8 cellular contexts compared by ENCODE assay signal in the genomic region with DNA sequence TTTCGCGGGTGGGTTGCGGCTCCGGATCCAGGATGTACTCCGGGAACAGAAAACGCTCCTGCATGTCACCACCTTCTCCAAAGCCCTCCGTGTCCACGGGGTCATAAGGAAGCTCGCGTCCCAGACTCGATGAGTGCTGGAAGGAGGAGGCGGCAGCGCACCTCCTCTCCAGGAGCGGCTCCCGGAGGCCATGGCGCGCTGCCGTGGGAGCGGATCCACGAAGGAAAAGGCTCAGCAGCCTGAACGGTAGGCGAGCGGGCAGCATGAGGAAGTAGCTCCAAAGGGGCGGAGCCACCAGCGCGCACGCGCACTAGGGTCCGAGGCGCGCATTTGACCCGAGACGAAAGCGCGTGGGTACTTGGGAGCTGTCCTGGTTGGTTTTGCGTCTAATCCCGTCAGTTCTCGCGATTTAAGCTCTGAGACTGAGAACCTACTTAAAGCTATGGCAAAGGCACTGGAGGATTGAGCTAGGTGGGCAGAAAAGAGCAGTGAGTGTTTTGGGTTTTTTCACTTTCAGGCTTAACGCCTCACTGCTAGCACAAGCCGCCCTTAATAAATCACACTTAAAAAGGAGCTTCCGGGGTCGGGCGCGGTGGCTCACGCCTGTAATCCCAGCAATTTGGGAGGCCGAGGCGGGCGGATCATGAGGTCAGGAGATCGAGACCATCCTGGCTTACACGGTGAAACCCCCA. TPM values are rescaled to one million over a fixed set of nuclear protein-coding genes. Genes with fewer than 3 reads are reported as not detected.
DNase-seq lines count a peak whose midpoint lies in the region; ATAC-seq lines count a peak whose summit lies in the region.

TSS of gene NOA1 (minus strand) at position 286 of the 692 bp plus-strand sequence. CDS start at position 265, 21 bp downstream.

- intact Hi-C loops in dendritic cell treated with granulocyte-macrophage colony-stimulating factor and Interleukin-4, amounts not matched to agents 40 ng/mL and 50 ng/mL, for 4 days (cut with micrococcal nuclease): loop anchor here (1.0 to 5.0 kb wide), 4 partner anchors 68 to 1125 kb away; partner anchors contain the start of genes CEP135, EXOC1 and PAICS

- peak; percentile 77 for ATAC-seq in GM19372 (IDR thresholded peaks at IDR 0.05; ENCODE audit: low read depth, unreplicated experiment)
- peak; percentile 88 for ATAC-seq in HG03558 (IDR thresholded peaks at IDR 0.05; ENCODE audit: extremely low read depth, unreplicated experiment)
- peak; percentile 85 for ATAC-seq in left lobe of liver

- peak; percentile 85 to 98 (median 94) for DNase-seq in C1 segment of cervical spinal cord (lab: John Stamatoyannopoulos, UW)
- peak; percentile 87 for DNase-seq in NCI-H748 treated with DMSO at 0.1 percent for 48 hours (lab: John Stamatoyannopoulos, UW)
- peak; percentile 95 to 96 for DNase-seq in activated CD4-positive, alpha-beta T cell treated with anti-CD3 and anti-CD28 coated beads, Interleukin-2, amount 50 U/mL, for 24 hours (ENCODE audit: low read depth in 1 of 2, low spot score in 1 of 2)
- peak; percentile 99 for DNase-seq in left lobe of liver (ENCODE audit: low spot score)
- DNase-seq in stimulated activated CD4-positive, alpha-beta T cell treated with anti-CD3 and anti-CD28 coated beads, Interleukin-2, amount 100 ng/mL, for 4 hours (ENCODE audit: low read depth): peak; percentile 97

- H3K9me3 Mint-ChIP-seq in dendritic cell treated with granulocyte-macrophage colony-stimulating factor and Interleukin-4, amounts not matched to agents 40 ng/mL and 50 ng/mL, for 4 days: peaks cover 10% of the 10 kb centered on the region

- no peaks in the 10 kb centered on the region for H3K27me3 Mint-ChIP-seq in dendritic cell treated with granulocyte-macrophage colony-stimulating factor and Interleukin-4, amounts not matched to agents 40 ng/mL and 50 ng/mL, for 4 days

- H3K27ac Mint-ChIP-seq in dendritic cell treated with granulocyte-macrophage colony-stimulating factor and Interleukin-4, amounts not matched to agents 40 ng/mL and 50 ng/mL, for 4 days: peak within 1 kb of the TSS; percentile 96

- peak within 1 kb of the TSS; percentile 93 for H3K4me3 Mint-ChIP-seq in dendritic cell treated with granulocyte-macrophage colony-stimulating factor and Interleukin-4, amounts not matched to agents 40 ng/mL and 50 ng/mL, for 4 days

- peaks cover 39% of the 10 kb centered on the region for H3K4me1 Mint-ChIP-seq in dendritic cell treated with granulocyte-macrophage colony-stimulating factor and Interleukin-4, amounts not matched to agents 40 ng/mL and 50 ng/mL, for 4 days (ENCODE audit: low read depth)

- H3K36me3 Mint-ChIP-seq in dendritic cell treated with granulocyte-macrophage colony-stimulating factor and Interleukin-4, amounts not matched to agents 40 ng/mL and 50 ng/mL, for 4 days (ENCODE audit: low read depth): peaks cover 63% of the 10 kb centered on the region

RNA-seq across cellular contexts. Expression of gene NOA1, which starts in this region (rescaled TPM):
- 6.4 TPM for total RNA-seq in left lobe of liver

Comparison
In these comparisons a context has a peak if more than half of its experiments do, and no peak if none do; other contexts are left out.
1. Peak in every context shown above with its lines: DNase-seq and ATAC-seq.